In the genomic region with DNA sequence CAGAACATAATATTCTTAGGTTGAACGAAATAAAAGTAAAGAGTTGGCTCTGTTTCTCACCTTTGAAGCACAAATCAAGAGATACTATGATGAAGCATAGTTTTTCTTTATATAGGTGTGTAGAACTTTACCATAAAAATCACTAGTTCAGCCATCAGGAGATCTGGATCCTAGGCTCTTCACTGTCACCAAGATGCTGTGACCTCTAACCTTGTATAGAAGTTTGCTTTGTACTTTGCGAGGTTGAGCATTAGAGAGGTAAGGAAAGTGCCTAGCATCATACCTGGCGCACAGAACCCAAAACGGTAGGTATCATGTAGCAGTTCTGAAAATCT, we compare ENCODE assay signal across 8 cellular contexts. TPM values are rescaled to one million over a fixed set of nuclear protein-coding genes. Genes with fewer than 3 reads are reported as not detected.
DNase-seq lines count a peak whose midpoint lies in the region; ATAC-seq lines count a peak whose summit lies in the region.

No MANE protein-coding gene starts in this region.

- H3K4ac ChIP-seq in trophoblast cell (ENCODE audit: low read depth, low read length), result no peak overlapping the region

- H3K4me1 ChIP-seq in ES-I3 (ENCODE audit: insufficient read depth, low read length) (peaks cover 3% of the 10 kb centered on the region), trophoblast cell (ENCODE audit: control insufficient read depth in 1 of 2, insufficient read depth in 2 of 2, low read length in 2 of 2) (peaks cover 13 to 16% of the 10 kb centered on the region in 2 experiments)
- peaks cover 9% of the 10 kb centered on the region for H3K4me1 ChIP-seq in effector memory CD4-positive, alpha-beta T cell (ENCODE audit: control insufficient read depth, insufficient read depth, low read length, poor library complexity, severe bottlenecking)

- no peak overlapping the region for H4K12ac ChIP-seq in trophoblast cell (ENCODE audit: low read depth, low read length)

- H2AFZ ChIP-seq in trophoblast cell (ENCODE audit: insufficient read depth, low read length, poor library complexity), result peak overlapping the region; percentile 11

- peak overlapping the region; percentile 70 for H4K8ac ChIP-seq in trophoblast cell (ENCODE audit: low read depth, low read length)

- H3K27me3 ChIP-seq in MG63 (no peaks in the 10 kb centered on the region), trophoblast cell (ENCODE audit: insufficient read depth, low read length) (no peaks in the 10 kb centered on the region)
- no peaks in the 10 kb centered on the region for H3K27me3 ChIP-seq in effector memory CD4-positive, alpha-beta T cell (replicated peaks; ENCODE audit: control insufficient read depth, insufficient read depth, low read length, poor library complexity, severe bottlenecking)

- H3K9ac ChIP-seq in ES-I3 (ENCODE audit: low read depth, low read length) (peak overlapping the region; percentile 11; the same call in 1 of the 2 replicates), trophoblast cell (ENCODE audit: low read length) (no peak overlapping the region)

- H2BK12ac ChIP-seq in trophoblast cell (ENCODE audit: low read length), result no peak overlapping the region

- H3K9me3 ChIP-seq in ES-I3 (ENCODE audit: control insufficient read depth, insufficient read depth, low read length) (no peaks in the 10 kb centered on the region), MG63 (no peaks in the 10 kb centered on the region), trophoblast cell (ENCODE audit: insufficient read depth, low read depth, low read length) (no peaks in the 10 kb centered on the region)
- no peaks in the 10 kb centered on the region for H3K9me3 ChIP-seq in effector memory CD4-positive, alpha-beta T cell (ENCODE audit: control insufficient read depth, low read length)

- DNase-seq in MG63 (no peak), trophoblast cell (no peak), H4 (ENCODE audit: low spot score) (no peak), amygdala (lab: John Stamatoyannopoulos, UW) (no peak)
- DNase-seq in effector memory CD4-positive, alpha-beta T cell, result no peak

- no peak overlapping the region for H2BK5ac ChIP-seq in trophoblast cell (ENCODE audit: low read depth, low read length, poor library complexity)

- no peak overlapping the region for H2AK5ac ChIP-seq in trophoblast cell (ENCODE audit: low read length)

- peaks cover 7% of the 10 kb centered on the region for H3K36me3 ChIP-seq in ES-I3 (ENCODE audit: insufficient read depth, low read length)
- H3K36me3 ChIP-seq in MG63, result peaks cover 42% of the 10 kb centered on the region
- no peaks in the 10 kb centered on the region for H3K36me3 ChIP-seq in effector memory CD4-positive, alpha-beta T cell (ENCODE audit: control insufficient read depth, insufficient read depth, low read length)
- H3K36me3 ChIP-seq in trophoblast cell (ENCODE audit: control insufficient read depth in 1 of 2, insufficient read depth in 2 of 2, low read length in 2 of 2), result peaks cover 6 to 15% of the 10 kb centered on the region in 2 experiments

- H2BK120ac ChIP-seq in trophoblast cell (ENCODE audit: insufficient read depth, low read length, poor library complexity), result no peak overlapping the region

- no peak overlapping the region for H3K18ac ChIP-seq in trophoblast cell (ENCODE audit: low read length)

- peaks cover 3% of the 10 kb centered on the region for H3K79me2 ChIP-seq in trophoblast cell (ENCODE audit: control insufficient read depth, insufficient read depth, low read length, poor library complexity)

- peaks cover 5% of the 10 kb centered on the region for H3K79me1 ChIP-seq in trophoblast cell (ENCODE audit: low read length)

- no peak overlapping the region for H3K23ac ChIP-seq in trophoblast cell (ENCODE audit: low read length)

- H4K91ac ChIP-seq in trophoblast cell (ENCODE audit: low read depth, low read length), result no peak overlapping the region

- no peak overlapping the region for H3K14ac ChIP-seq in trophoblast cell (ENCODE audit: low read length)

- peak overlapping the region; percentile 49 for H3K27ac ChIP-seq in effector memory CD4-positive, alpha-beta T cell (ENCODE audit: insufficient read depth, low read length, poor library complexity, severe bottlenecking)
- no peak overlapping the region for H3K27ac ChIP-seq in trophoblast cell (ENCODE audit: low read depth, low read length)

- ATAC-seq in HG03175 (IDR thresholded peaks at IDR 0.05; ENCODE audit: unreplicated experiment) (no peak), GM21723 (IDR thresholded peaks at IDR 0.05; ENCODE audit: unreplicated experiment) (no peak)

- WGBS in trophoblast cell (ENCODE audit: extremely low coverage, insufficient coverage, insufficient read length), result no CpG with 5 or more reads among the region's 4 CpGs

- H3K4me2 ChIP-seq in trophoblast cell (ENCODE audit: low read length), result peak overlapping the region; percentile 50

- H3K4me3 ChIP-seq in MG63 (0 out of 2 replicates have a peak overlapping the region, but pooled peaks have one; percentile 6), trophoblast cell (ENCODE audit: low read depth, low read length) (no peak overlapping the region)
- no peak overlapping the region for H3K4me3 ChIP-seq in effector memory CD4-positive, alpha-beta T cell (ENCODE audit: insufficient read depth, low read depth, low read length, poor library complexity, severe bottlenecking)

RNA-seq across cellular contexts. Expression of gene CDC6, which starts 0.6 kb away (rescaled TPM):
- total RNA-seq in MG63 (2014; rRNA removed; shearing (Covaris generic); ENCODE audit: low replicate concordance), result 31.1 and 111 TPM in 2 replicates
- polyA plus RNA-seq in trophoblast cell (2013), result 90.5 and 96.3 TPM in 2 replicates
- 48.0 and 62.5 TPM in 2 replicates for total RNA-seq in H4 (2014; rRNA removed; shearing (Covaris generic))

RNA-seq across cellular contexts. Expression of gene RARA, which starts 21.9 kb away (rescaled TPM):
- total RNA-seq in MG63 (2014; rRNA removed; shearing (Covaris generic); ENCODE audit: low replicate concordance), result 8.9 and 11.2 TPM in 2 replicates
- 15.0 and 15.5 TPM in 2 replicates for polyA plus RNA-seq in trophoblast cell (2013)
- 17.7 and 19.7 TPM in 2 replicates for total RNA-seq in H4 (2014; rRNA removed; shearing (Covaris generic))
